Comparison of ENCODE assay signal across 1 cellular context in the genomic region with DNA sequence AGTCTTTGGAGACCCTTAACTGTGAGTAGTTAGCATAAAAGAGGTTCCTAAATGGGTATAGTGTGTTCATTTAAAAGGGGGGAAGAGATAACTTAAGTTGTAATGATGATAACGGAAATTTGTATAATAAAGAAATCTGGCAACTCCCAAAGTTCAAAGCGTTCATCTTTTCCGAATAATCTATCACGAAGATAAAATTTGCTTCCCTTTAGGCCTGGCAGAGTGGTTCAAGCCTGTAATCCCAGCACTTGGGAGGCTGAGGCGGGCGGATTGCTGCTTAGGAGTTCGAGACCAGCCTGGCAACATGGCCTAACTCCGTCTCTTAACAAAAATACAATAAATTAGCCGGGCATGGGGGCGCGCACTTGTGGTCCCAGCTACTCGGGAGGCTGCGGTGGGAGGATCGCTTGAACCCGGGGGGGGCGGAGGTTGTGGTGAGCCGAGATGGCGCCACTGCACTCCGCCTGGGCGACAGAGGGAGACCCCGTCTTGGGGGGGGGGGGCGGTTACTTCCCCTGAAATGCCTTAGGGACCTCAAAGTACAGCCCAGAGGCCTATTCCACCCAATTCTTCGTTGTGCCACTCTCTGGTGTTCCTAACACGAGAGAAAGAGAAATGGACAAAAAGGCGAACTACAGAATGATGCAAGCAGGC.
TF ChIP-seq lines count a peak whose summit lies in the region.

No MANE protein-coding gene starts in this region.

TF ChIP-seq in HepG2, 621 proteins besides CTCF, POLR2A, EP300 and RAD21 (continued from another document):
- TF ChIP-seq, protein P1, sequence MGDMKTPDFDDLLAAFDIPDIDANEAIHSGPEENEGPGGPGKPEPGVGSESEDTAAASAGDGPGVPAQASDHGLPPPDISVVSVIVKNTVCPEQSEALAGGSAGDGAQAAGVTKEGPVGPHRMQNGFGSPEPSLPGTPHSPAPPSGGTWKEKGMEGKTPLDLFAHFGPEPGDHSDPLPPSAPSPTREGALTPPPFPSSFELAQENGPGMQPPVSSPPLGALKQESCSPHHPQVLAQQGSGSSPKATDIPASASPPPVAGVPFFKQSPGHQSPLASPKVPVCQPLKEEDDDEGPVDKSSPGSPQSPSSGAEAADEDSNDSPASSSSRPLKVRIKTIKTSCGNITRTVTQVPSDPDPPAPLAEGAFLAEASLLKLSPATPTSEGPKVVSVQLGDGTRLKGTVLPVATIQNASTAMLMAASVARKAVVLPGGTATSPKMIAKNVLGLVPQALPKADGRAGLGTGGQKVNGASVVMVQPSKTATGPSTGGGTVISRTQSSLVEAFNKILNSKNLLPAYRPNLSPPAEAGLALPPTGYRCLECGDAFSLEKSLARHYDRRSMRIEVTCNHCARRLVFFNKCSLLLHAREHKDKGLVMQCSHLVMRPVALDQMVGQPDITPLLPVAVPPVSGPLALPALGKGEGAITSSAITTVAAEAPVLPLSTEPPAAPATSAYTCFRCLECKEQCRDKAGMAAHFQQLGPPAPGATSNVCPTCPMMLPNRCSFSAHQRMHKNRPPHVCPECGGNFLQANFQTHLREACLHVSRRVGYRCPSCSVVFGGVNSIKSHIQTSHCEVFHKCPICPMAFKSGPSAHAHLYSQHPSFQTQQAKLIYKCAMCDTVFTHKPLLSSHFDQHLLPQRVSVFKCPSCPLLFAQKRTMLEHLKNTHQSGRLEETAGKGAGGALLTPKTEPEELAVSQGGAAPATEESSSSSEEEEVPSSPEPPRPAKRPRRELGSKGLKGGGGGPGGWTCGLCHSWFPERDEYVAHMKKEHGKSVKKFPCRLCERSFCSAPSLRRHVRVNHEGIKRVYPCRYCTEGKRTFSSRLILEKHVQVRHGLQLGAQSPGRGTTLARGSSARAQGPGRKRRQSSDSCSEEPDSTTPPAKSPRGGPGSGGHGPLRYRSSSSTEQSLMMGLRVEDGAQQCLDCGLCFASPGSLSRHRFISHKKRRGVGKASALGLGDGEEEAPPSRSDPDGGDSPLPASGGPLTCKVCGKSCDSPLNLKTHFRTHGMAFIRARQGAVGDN (CRISPR knock-in tag; IDR thresholded peaks at IDR 0.05), result peak; percentile 30; the same call in 1 of the 2 replicates
- TF ChIP-seq ZSCAN12 (CRISPR knock-in tag; IDR thresholded peaks at IDR 0.05) (no peak), PATZ1 (CRISPR knock-in tag; IDR thresholded peaks at IDR 0.05) (peak; percentile 56), NFKB2 (CRISPR knock-in tag; IDR thresholded peaks at IDR 0.05; ENCODE audit: borderline replicate concordance) (0 out of 2 replicates have a peak, but pooled peaks have one; percentile 32), MED8 (CRISPR knock-in tag; IDR thresholded peaks at IDR 0.05; ENCODE audit: insufficient replicate concordance) (no peak), HOXA5 (CRISPR knock-in tag; IDR thresholded peaks at IDR 0.05) (no peak), ZFP82 (CRISPR knock-in tag; IDR thresholded peaks at IDR 0.05; ENCODE audit: borderline replicate concordance) (0 out of 2 replicates have a peak, but pooled peaks have one; percentile 38), HMGXB4 (CRISPR knock-in tag; IDR thresholded peaks at IDR 0.05; ENCODE audit: borderline replicate concordance in 1 of 2, low read depth in 1 of 2) (peak in 1 of 2 experiments; percentile 7; a peak in 1 of 4 replicates), ZNF615 (CRISPR knock-in tag; IDR thresholded peaks at IDR 0.05; ENCODE audit: borderline replicate concordance) (no peak), ZFP62 (CRISPR knock-in tag; IDR thresholded peaks at IDR 0.05) (no peak), ZMYM2 (CRISPR knock-in tag; IDR thresholded peaks at IDR 0.05) (0 out of 2 replicates have a peak, but pooled peaks have one; percentile 42), YY1 (IDR thresholded peaks at IDR 0.05; ENCODE audit: insufficient read depth, insufficient replicate concordance, low read depth, low read length) (peak; percentile 13), ZMYM3 (CRISPR knock-in tag; IDR thresholded peaks at IDR 0.05) (peak; percentile 71), ZNF547 (CRISPR knock-in tag; IDR thresholded peaks at IDR 0.05) (no peak), RBM39 (IDR thresholded peaks at IDR 0.05; ENCODE audit: low read depth, low read length, poor library complexity, severe bottlenecking) (peak; percentile 21), ZNF572 (CRISPR knock-in tag; IDR thresholded peaks at IDR 0.05) (no peak), ATF7 (IDR thresholded peaks at IDR 0.05) (no peak), ATF7 (CRISPR knock-in tag; IDR thresholded peaks at IDR 0.05) (no peak), SALL2 (CRISPR knock-in tag; IDR thresholded peaks at IDR 0.05) (0 out of 2 replicates have a peak, but pooled peaks have one; percentile 19), ZNF460 (CRISPR knock-in tag; IDR thresholded peaks at IDR 0.05; ENCODE audit: borderline replicate concordance) (peak; percentile 95), TBX2 (CRISPR knock-in tag; IDR thresholded peaks at IDR 0.05; ENCODE audit: borderline replicate concordance) (0 out of 2 replicates have a peak, but pooled peaks have one; percentile 6), CBX2 (IDR thresholded peaks at IDR 0.05; ENCODE audit: low read depth, low read length) (no peak), CBX2 (CRISPR knock-in tag; IDR thresholded peaks at IDR 0.05; ENCODE audit: low read depth) (no peak)
- TF ChIP-seq, protein P2, sequence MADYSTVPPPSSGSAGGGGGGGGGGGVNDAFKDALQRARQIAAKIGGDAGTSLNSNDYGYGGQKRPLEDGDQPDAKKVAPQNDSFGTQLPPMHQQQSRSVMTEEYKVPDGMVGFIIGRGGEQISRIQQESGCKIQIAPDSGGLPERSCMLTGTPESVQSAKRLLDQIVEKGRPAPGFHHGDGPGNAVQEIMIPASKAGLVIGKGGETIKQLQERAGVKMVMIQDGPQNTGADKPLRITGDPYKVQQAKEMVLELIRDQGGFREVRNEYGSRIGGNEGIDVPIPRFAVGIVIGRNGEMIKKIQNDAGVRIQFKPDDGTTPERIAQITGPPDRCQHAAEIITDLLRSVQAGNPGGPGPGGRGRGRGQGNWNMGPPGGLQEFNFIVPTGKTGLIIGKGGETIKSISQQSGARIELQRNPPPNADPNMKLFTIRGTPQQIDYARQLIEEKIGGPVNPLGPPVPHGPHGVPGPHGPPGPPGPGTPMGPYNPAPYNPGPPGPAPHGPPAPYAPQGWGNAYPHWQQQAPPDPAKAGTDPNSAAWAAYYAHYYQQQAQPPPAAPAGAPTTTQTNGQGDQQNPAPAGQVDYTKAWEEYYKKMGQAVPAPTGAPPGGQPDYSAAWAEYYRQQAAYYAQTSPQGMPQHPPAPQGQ (CRISPR knock-in tag; IDR thresholded peaks at IDR 0.05; ENCODE audit: borderline replicate concordance), result no peak
- TF ChIP-seq, protein P3, sequence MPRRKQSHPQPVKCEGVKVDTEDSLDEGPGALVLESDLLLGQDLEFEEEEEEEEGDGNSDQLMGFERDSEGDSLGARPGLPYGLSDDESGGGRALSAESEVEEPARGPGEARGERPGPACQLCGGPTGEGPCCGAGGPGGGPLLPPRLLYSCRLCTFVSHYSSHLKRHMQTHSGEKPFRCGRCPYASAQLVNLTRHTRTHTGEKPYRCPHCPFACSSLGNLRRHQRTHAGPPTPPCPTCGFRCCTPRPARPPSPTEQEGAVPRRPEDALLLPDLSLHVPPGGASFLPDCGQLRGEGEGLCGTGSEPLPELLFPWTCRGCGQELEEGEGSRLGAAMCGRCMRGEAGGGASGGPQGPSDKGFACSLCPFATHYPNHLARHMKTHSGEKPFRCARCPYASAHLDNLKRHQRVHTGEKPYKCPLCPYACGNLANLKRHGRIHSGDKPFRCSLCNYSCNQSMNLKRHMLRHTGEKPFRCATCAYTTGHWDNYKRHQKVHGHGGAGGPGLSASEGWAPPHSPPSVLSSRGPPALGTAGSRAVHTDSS (CRISPR knock-in tag; conservative IDR thresholded peaks at IDR 0.05), result no peak
- TF ChIP-seq, protein P4, sequence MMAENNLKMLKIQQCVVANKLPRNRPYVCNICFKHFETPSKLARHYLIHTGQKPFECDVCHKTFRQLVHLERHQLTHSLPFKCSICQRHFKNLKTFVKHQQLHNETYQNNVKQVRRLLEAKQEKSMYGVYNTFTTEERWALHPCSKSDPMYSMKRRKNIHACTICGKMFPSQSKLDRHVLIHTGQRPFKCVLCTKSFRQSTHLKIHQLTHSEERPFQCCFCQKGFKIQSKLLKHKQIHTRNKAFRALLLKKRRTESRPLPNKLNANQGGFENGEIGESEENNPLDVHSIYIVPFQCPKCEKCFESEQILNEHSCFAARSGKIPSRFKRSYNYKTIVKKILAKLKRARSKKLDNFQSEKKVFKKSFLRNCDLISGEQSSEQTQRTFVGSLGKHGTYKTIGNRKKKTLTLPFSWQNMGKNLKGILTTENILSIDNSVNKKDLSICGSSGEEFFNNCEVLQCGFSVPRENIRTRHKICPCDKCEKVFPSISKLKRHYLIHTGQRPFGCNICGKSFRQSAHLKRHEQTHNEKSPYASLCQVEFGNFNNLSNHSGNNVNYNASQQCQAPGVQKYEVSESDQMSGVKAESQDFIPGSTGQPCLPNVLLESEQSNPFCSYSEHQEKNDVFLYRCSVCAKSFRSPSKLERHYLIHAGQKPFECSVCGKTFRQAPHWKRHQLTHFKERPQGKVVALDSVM (CRISPR knock-in tag; IDR thresholded peaks at IDR 0.05), result peak; percentile 95
- TF ChIP-seq, protein P5, sequence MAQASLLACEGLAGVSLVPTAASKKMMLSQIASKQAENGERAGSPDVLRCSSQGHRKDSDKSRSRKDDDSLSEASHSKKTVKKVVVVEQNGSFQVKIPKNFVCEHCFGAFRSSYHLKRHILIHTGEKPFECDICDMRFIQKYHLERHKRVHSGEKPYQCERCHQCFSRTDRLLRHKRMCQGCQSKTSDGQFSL (CRISPR knock-in tag; IDR thresholded peaks at IDR 0.05), result peak; percentile 93
